Comparison of ENCODE assay signal across 17 cellular contexts in genomic region chr5:177089146-177089545, GRCh38. TPM values are rescaled to one million over a fixed set of nuclear protein-coding genes. Genes with fewer than 3 reads are reported as not detected.
DNase-seq lines count a peak whose midpoint lies in the region; ATAC-seq and TF ChIP-seq lines count a peak whose summit lies in the region.
"Had no signal": no experiment of that assay in that cellular context is flagged by ENCODE, and none has a peak within 500 bp of the region (broad histone marks: within the 10 kb centered on the region; RNA-seq: fewer than 3 reads in every experiment).

No MANE protein-coding gene starts in this region.

- no peak for ATAC-seq in GM18870 (IDR thresholded peaks at IDR 0.05; ENCODE audit: unreplicated experiment)
- ATAC-seq: effector memory CD8-positive, alpha-beta T cell had no signal

- no peaks in the 10 kb centered on the region for H3K36me3 Mint-ChIP-seq in neural crest cell (ENCODE audit: low read depth)
- H3K36me3 Mint-ChIP-seq: naive B cell had no signal

- intact Hi-C loops in vagina (cut with DNase I) = no loop called here

- H3K4me1 Mint-ChIP-seq in neural crest cell = peaks cover 24% of the 10 kb centered on the region

- TF ChIP-seq CTCF in Peyer's patch (IDR thresholded peaks at IDR 0.05) = no peak
- no peak for TF ChIP-seq CTCF in fibroblast of pulmonary artery (IDR thresholded peaks at IDR 0.05; ENCODE audit: low read length, missing control alignments)
- no peak for TF ChIP-seq CTCF in neural crest cell (conservative IDR thresholded peaks at IDR 0.05)
- TF ChIP-seq CTCF in vagina (IDR thresholded peaks at IDR 0.05) = no peak

- peak overlapping the region; percentile 35 for H3K4me3 Mint-ChIP-seq in neural crest cell
- H3K4me3 Mint-ChIP-seq: activated B cell treated with CpG ODN at 0.5 μM for 24 hours; effector memory CD8-positive, alpha-beta T cell; T-helper 1 cell treated with Interleukin-12 subunit alpha and Interleukin-12 subunit beta and Interleukin-4 antibody, amounts not matched to agents 30 μg/mL and 1 μg/mL, for 36 hours had no signal

- TF ChIP-seq POLR2A in Peyer's patch (IDR thresholded peaks at IDR 0.05) (no peak), vagina (IDR thresholded peaks at IDR 0.05) (no peak)

- peak overlapping the region in 2 of 4 donors; percentile 1 to 8 for H3K4me3 ChIP-seq in Peyer's patch
- H3K4me3 ChIP-seq in fibroblast of pulmonary artery (replicated peaks; ENCODE audit: low read depth, low read length) = no peak overlapping the region
- H3K4me3 ChIP-seq in vagina = no peak overlapping the region

- H3K27me3 ChIP-seq in Peyer's patch = no peaks in the 10 kb centered on the region
- H3K27me3 ChIP-seq in vagina = no peaks in the 10 kb centered on the region

- H3K27ac Mint-ChIP-seq in neural crest cell (ENCODE audit: unreplicated experiment) = no peak overlapping the region
- H3K27ac Mint-ChIP-seq: activated B cell treated with CpG ODN at 0.5 μM for 24 hours; activated T-helper 2 cell treated with anti-CD3 and anti-CD28 coated beads, Interferon-gamma antibody, Interleukin-2, Interleukin-4, amounts not matched to agents 10 μg/mL and 5 μg/mL and 100 μg/mL, durations not matched to agents 14 hours and 24 hours and 36 hours; effector memory CD8-positive, alpha-beta T cell; naive B cell; T-helper 1 cell treated with Interleukin-12 subunit alpha and Interleukin-12 subunit beta and Interleukin-4 antibody, amounts not matched to agents 30 μg/mL and 1 μg/mL, for 36 hours had no signal

- H3K9me3 ChIP-seq in Peyer's patch (no peaks in the 10 kb centered on the region), vagina (no peaks in the 10 kb centered on the region)

- H3K4me1 ChIP-seq in Peyer's patch (peaks cover 0 to 52% (median 4%) of the 10 kb centered on the region in 4 donors), vagina (peaks cover 42% of the 10 kb centered on the region)

- H3K27ac ChIP-seq in Peyer's patch (peak overlapping the region; percentile 23 to 91 (median 34)), vagina (peak overlapping the region; percentile 33)
- H3K27ac ChIP-seq: C4-2B, RWPE1 had no signal

- peaks cover 14% of the 10 kb centered on the region for H3K27me3 Mint-ChIP-seq in neural crest cell (ENCODE audit: low read depth)

- H3K36me3 ChIP-seq in Peyer's patch (peaks cover 0 to 14% (median 0%) of the 10 kb centered on the region in 3 donors), vagina (no peaks in the 10 kb centered on the region)

- no peaks in the 10 kb centered on the region for H3K9me3 Mint-ChIP-seq in neural crest cell
- H3K9me3 Mint-ChIP-seq: activated B cell treated with CpG ODN at 0.5 μM for 24 hours; activated T-helper 2 cell treated with anti-CD3 and anti-CD28 coated beads, Interferon-gamma antibody, Interleukin-2, Interleukin-4, amounts not matched to agents 10 μg/mL and 5 μg/mL and 100 μg/mL, durations not matched to agents 14 hours and 24 hours and 36 hours; effector memory CD8-positive, alpha-beta T cell; naive B cell; T-helper 1 cell treated with Interleukin-12 subunit alpha and Interleukin-12 subunit beta and Interleukin-4 antibody, amounts not matched to agents 30 μg/mL and 1 μg/mL, for 36 hours had no signal

- DNase-seq in Peyer's patch (no peak), fibroblast of pulmonary artery (ENCODE audit: low read depth) (peak; percentile 57), neural crest cell (ENCODE audit: low read depth, low spot score) (no peak), vagina (ENCODE audit: extremely low spot score in 2 of 2) (no peak), HK-2 (ENCODE audit: unreplicated experiment) (no peak), AML-193 (lab: John Stamatoyannopoulos, UW) (no peak)
- DNase-seq: activated B cell treated with CpG ODN at 0.5 μM for 24 hours; activated CD8-positive, alpha-beta memory T cell treated with anti-CD3 and anti-CD28 coated beads for 24 hours; effector memory CD8-positive, alpha-beta T cell; KG1; naive B cell; NCI-H1092 treated with DMSO at 0.1 percent for 48 hours had no signal

RNA-seq across cellular contexts. Expression of gene FGFR4, which starts 2.4 kb away (rescaled TPM):
- total RNA-seq in Peyer's patch = 100 to 1,000 TPM in 1 of 4 donors, 10 to 100 TPM in 3; 43.0 to 264 (median 72.3) TPM
- total RNA-seq in neural crest cell = 5.4 and 7.1 TPM in 2 replicates
- 12.0 TPM for total RNA-seq in vagina

RNA-seq across cellular contexts. Expression of gene NSD1, which starts 44.4 kb away (rescaled TPM):
- total RNA-seq in Peyer's patch = 100 to 1,000 TPM in 1 of 4 donors, 10 to 100 TPM in 3; 46.4 to 112 (median 50.1) TPM
- 122 TPM in 2 replicates for total RNA-seq in neural crest cell
- 45.4 TPM for total RNA-seq in vagina
